Comparison of ENCODE assay signal across 8 cellular contexts in the genomic region with DNA sequence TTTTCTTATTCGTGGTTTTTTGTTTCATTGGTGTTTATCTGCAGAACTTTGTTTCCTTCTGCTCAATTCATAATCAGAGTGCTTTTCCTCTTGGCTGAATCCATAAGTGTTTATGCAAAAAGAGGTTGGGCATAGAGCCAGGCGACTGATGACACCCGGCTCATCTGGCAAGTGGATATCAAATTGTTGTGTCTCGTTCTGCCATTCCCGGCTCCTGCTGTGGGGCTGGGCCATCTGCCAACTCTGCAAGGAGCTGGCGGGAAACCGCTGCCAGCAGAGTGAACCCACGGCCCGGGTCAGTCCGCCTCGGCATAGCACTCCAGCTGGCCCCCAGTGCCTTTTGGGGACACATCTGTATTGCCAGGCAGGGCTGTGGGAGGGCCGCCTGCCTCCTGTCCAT.
DNase-seq lines count a peak whose midpoint lies in the region; ATAC-seq and TF ChIP-seq lines count a peak whose summit lies in the region.
"Not testable (repeated sequence)": the region's sequence is repeated elsewhere in the genome, so short reads cannot be mapped to it uniquely, and the experiment has no call there.

No MANE protein-coding gene starts in this region.

- H3K36me3 ChIP-seq in lower lobe of right lung, result not testable (repeated sequence)

- not testable (repeated sequence) for TF ChIP-seq CTCF in brain (conservative IDR thresholded peaks at IDR 0.05); lower lobe of right lung (IDR thresholded peaks at IDR 0.05)

- H3K27me3 ChIP-seq in lower lobe of right lung (ENCODE audit: low read depth), result not testable (repeated sequence)

- not testable (repeated sequence) for H3K27ac ChIP-seq in lower lobe of right lung

- H3K27me3 Mint-ChIP-seq in brain, result not testable (repeated sequence)

- DNase-seq in A172 (ENCODE audit: low spot score) (peak; percentile 36), GM04503 (ENCODE audit: low read depth) (peak; percentile 21), NCI-H146 treated with DMSO at 0.1 percent for 48 hours (lab: John Stamatoyannopoulos, UW; ENCODE audit: unreplicated experiment) (peak; percentile 31), NCI-H526 (lab: John Stamatoyannopoulos, UW) (peak; percentile 65 to 84), globus pallidus (ENCODE audit: low spot score) (peak; percentile 67), lower lobe of right lung (peak; percentile 58), sciatic nerve (ENCODE audit: low spot score) (peak; percentile 74)

- intact Hi-C loops in lower lobe of right lung (cut with DNase I); sciatic nerve (cut with DNase I): not testable (repeated sequence)

- peaks cover 21 to 52% (median 36%) of the 10 kb centered on the region in 5 experiments for H3K9me3 Mint-ChIP-seq in brain

- peaks cover 76% of the 10 kb centered on the region for H3K36me3 Mint-ChIP-seq in brain

- peak overlapping the region in 4 of 5 experiments; percentile 22 to 86 (median 54) for H3K27ac Mint-ChIP-seq in brain

- not testable (repeated sequence) for ATAC-seq in lower lobe of right lung, sciatic nerve

- H3K4me3 ChIP-seq in lower lobe of right lung, result not testable (repeated sequence)

- H3K9me3 ChIP-seq in lower lobe of right lung, result not testable (repeated sequence)

- H3K4me1 Mint-ChIP-seq in brain, result peaks cover 14% of the 10 kb centered on the region

- H3K4me3 Mint-ChIP-seq in brain, result not testable (repeated sequence)

- not testable (repeated sequence) for H3K4me1 ChIP-seq in lower lobe of right lung

Comparison
In these comparisons a context has a peak if more than half of its experiments do, and no peak if none do; other contexts are left out.
1. DNase-seq: peak in every context shown above with its lines; median percentile 74 in NCI-H526; 74 in sciatic nerve; 67 in globus pallidus; 58 in lower lobe of right lung; 36 in A172; 31 in NCI-H146 treated with DMSO at 0.1 percent for 48 hours; 21 in GM04503.